Comparison of ENCODE assay signal across 8 cellular contexts in the genomic region with DNA sequence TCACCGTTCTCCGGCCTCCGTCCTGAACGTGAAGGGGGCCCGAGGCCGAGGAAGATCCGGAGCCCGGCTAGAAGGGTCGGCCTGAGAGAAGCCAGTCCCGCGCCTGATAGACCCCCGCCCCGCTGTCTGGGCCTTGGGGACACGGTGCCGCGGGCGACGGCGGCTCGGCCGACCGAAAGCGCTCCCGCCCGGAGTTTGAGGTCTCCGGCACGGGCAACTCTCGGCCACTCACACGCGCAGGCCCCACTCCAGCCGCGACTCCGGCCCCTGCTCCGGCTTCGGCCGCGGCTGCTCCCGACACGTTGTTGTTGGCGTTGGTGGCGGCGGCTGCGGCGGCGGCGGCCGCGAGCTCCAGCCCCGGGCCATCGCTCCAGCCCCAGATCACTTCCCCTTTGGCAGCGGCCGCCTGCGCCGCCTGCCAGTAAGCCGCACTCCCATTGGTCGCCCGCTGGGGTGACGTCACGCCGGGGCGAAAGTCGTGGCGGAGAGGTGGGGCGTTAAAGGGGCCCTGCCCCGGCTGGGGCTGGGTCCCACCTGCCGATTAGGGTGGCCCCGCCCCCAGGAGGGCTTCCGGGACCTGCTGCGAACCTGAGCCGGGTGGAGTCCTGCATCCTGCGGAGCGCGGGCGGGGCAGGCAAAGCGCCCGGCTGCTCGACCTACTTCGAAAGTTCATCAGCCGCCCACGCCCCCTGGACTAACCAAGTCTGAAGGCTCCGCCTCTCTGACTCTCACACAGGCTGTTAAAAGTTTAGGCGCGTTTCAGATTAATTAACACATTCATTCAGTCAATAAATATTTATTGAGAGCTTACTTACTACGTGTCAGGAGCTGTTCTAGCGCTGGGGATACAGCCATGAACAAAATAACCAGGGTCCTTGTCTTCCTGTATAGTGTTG.
DNase-seq lines count a peak whose midpoint lies in the region; ATAC-seq lines count a peak whose summit lies in the region.

A gene with protein sequence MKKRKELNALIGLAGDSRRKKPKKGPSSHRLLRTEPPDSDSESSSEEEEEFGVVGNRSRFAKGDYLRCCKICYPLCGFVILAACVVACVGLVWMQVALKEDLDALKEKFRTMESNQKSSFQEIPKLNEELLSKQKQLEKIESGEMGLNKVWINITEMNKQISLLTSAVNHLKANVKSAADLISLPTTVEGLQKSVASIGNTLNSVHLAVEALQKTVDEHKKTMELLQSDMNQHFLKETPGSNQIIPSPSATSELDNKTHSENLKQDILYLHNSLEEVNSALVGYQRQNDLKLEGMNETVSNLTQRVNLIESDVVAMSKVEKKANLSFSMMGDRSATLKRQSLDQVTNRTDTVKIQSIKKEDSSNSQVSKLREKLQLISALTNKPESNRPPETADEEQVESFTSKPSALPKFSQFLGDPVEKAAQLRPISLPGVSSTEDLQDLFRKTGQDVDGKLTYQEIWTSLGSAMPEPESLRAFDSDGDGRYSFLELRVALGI (minus strand): TSS at position 388 of the 896 bp plus-strand sequence. CDS start 1,027 bp downstream, outside the sequence.

- peaks cover 29% of the 10 kb centered on the region for H3K4me1 ChIP-seq in BLaER1

- no peaks in the 10 kb centered on the region for H3K27me3 ChIP-seq in BLaER1

- peak; percentile 94 for DNase-seq in NCI-H69 (lab: John Stamatoyannopoulos, UW)
- DNase-seq in activated CD4-positive, alpha-beta T cell treated with anti-CD3 and anti-CD28 coated beads, Interleukin-2, amount 50 U/mL, for 1 hour = peak; percentile 99
- DNase-seq in cortex of kidney (lab: John Stamatoyannopoulos, UW) = peak; percentile 73
- peak; percentile 98 for DNase-seq in left kidney (ENCODE audit: low read depth, low spot score)
- peak; percentile 99 for DNase-seq in stimulated activated CD4-positive, alpha-beta T cell treated with anti-CD3 and anti-CD28 coated beads, Interleukin-2, amount 100 ng/mL, for 24 hours

- peak within 1 kb of the TSS; percentile 96 for H3K4me2 ChIP-seq in BLaER1

- peak within 1 kb of the TSS; percentile 79 for H3K4me3 ChIP-seq in BLaER1

- H4K20me1 ChIP-seq in BLaER1 = peaks cover 37% of the 10 kb centered on the region

- peaks cover 28% of the 10 kb centered on the region for H3K36me3 ChIP-seq in BLaER1

- peak within 1 kb of the TSS; percentile 93 for H3K9ac ChIP-seq in BLaER1

- H3K27ac ChIP-seq in BLaER1 = peak within 1 kb of the TSS; percentile 93

- ATAC-seq in GM19328 (IDR thresholded peaks at IDR 0.05; ENCODE audit: unreplicated experiment) = peak; percentile 98
- peak; percentile 96 for ATAC-seq in HG03520 (IDR thresholded peaks at IDR 0.05; ENCODE audit: unreplicated experiment)

- H3K9me3 ChIP-seq in BLaER1 = no peaks in the 10 kb centered on the region

Comparison
In these comparisons a context has a peak if more than half of its experiments do, and no peak if none do; other contexts are left out.
1. Peak in every context shown above with its lines: DNase-seq, ATAC-seq, H3K4me3 ChIP-seq and H3K27ac ChIP-seq.